1 cellular context compared by ENCODE assay signal in the genomic region with DNA sequence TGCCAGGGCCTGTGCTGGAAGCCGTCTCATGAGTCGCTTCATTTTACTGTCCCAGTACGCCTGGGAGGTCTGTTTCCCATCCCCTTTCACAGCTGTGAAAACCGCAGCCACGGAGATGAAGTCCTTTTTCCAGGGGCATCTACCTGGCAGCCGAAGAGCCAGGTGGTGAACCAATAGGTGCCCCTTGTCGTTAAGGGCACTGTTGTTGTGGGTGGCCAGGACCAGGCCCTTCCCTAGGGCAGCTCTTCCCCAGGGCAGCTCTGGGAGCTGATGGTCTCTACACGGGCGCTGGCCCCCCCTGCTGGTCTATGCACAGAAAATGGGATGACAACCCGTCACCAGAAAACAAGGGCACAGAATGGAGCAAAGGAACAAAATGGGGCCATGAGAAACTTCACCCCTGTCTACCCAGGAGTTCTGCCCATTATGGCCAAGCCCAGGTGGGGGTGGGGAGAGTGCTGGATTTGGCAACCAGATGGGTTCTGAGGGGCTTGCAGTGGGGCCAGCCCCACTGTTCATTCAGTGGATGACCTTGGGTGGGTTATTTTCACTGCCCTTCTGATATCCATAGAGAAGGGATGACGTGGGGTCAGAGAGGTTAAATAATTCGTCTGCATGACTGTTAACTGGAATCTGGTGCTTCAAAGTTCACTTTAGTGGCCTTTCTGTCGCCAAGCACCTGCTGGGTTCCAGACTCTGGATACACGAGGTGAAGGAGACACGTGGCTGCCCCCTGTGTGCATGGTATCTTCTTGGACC.
TF ChIP-seq lines count a peak whose summit lies in the region.

No MANE protein-coding gene starts in this region.

TF ChIP-seq in SK-N-SH treated with all-trans-retinoic acid at 6 μM for 48 hours, 23 proteins besides CTCF, POLR2A, EP300 and RAD21 (continued from another document):
- TF ChIP-seq POU6F1 (CRISPR knock-in tag; IDR thresholded peaks at IDR 0.05; ENCODE audit: borderline replicate concordance, low read depth) (no peak), ISL1 (CRISPR knock-in tag; IDR thresholded peaks at IDR 0.05) (no peak), OSR1 (CRISPR knock-in tag; IDR thresholded peaks at IDR 0.05) (no peak), BACH2 (CRISPR knock-in tag; IDR thresholded peaks at IDR 0.05; ENCODE audit: borderline replicate concordance) (no peak), ZNF70 (CRISPR knock-in tag; IDR thresholded peaks at IDR 0.05) (no peak), TOX (CRISPR knock-in tag; IDR thresholded peaks at IDR 0.05; ENCODE audit: borderline replicate concordance) (no peak)
